ENCODE assay signal across 16 cellular contexts in the genomic region with DNA sequence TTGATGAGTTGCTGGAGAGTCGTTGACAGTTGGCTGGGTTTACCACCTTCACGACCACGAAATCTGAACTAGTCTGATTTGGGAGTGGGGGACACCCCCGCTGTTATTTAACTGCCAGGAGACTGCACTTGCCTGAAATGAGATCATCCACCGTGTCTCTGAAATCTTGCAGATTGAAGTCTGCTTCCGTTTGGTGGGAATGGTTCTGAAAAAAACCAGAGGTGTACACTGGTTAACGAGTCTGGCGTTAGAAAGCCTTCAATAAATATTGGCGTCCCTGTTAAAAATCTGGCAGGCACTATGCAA. TPM values are rescaled to one million over a fixed set of nuclear protein-coding genes. Genes with fewer than 3 reads are reported as not detected.
DNase-seq lines count a peak whose midpoint lies in the region; ATAC-seq and TF ChIP-seq lines count a peak whose summit lies in the region.
"Had no signal": no experiment of that assay in that cellular context is flagged by ENCODE, and none has a peak within 500 bp of the region (broad histone marks: within the 10 kb centered on the region; RNA-seq: fewer than 3 reads in every experiment).

No MANE protein-coding gene starts in this region.

- CTCF ChIA-PET in activated naive CD4-positive, alpha-beta T cell treated with anti-CD3 and anti-CD28 coated beads, Interleukin-2, amount 10 ng/mL, durations not matched to agents 7 days and 5 days (lab: Charles Lee), result interaction anchor here (1.0 to 2.5 kb wide), 2 partner anchors 9 to 11 kb away, joined by 3 to 16 read pairs; a partner anchor contains a TSS
- CTCF ChIA-PET in activated CD8-positive, alpha-beta T cell treated with anti-CD3 and anti-CD28 coated beads for 36 hours (lab: Charles Lee), result interaction anchor here (9.6 kb wide), 1 partner anchor 52 kb away, joined by 51 read pairs; no protein-coding TSS in a partner anchor

- no peak overlapping the region for H3K27ac Mint-ChIP-seq in activated naive CD4-positive, alpha-beta T cell treated with anti-CD3 and anti-CD28 coated beads, Interleukin-2, amount 10 ng/mL, durations not matched to agents 7 days and 5 days
- H3K27ac Mint-ChIP-seq in activated CD8-positive, alpha-beta T cell treated with anti-CD3 and anti-CD28 coated beads for 36 hours, result no peak overlapping the region
- no peak overlapping the region for H3K27ac Mint-ChIP-seq in memory B cell
- H3K27ac Mint-ChIP-seq in stimulated activated naive CD8-positive, alpha-beta T cell treated with anti-CD3 and anti-CD28 coated beads, Interleukin-15, amount 100 ng/mL, for 72 hours, result no peak overlapping the region

- H3K9me3 Mint-ChIP-seq in activated naive CD4-positive, alpha-beta T cell treated with anti-CD3 and anti-CD28 coated beads, Interleukin-2, amount 10 ng/mL, durations not matched to agents 7 days and 5 days, result no peaks in the 10 kb centered on the region
- no peaks in the 10 kb centered on the region for H3K9me3 Mint-ChIP-seq in activated CD8-positive, alpha-beta T cell treated with anti-CD3 and anti-CD28 coated beads for 36 hours
- H3K9me3 Mint-ChIP-seq in memory B cell, result no peaks in the 10 kb centered on the region
- no peaks in the 10 kb centered on the region for H3K9me3 Mint-ChIP-seq in stimulated activated naive CD8-positive, alpha-beta T cell treated with anti-CD3 and anti-CD28 coated beads, Interleukin-15, amount 100 ng/mL, for 72 hours

- no peak for ATAC-seq in activated CD8-positive, alpha-beta T cell treated with anti-CD3 and anti-CD28 coated beads for 36 hours
- no peak for ATAC-seq in memory B cell (ENCODE audit: low read depth)
- ATAC-seq in stimulated activated naive CD8-positive, alpha-beta T cell treated with anti-CD3 and anti-CD28 coated beads, Interleukin-15, amount 100 ng/mL, for 72 hours, result no peak
- ATAC-seq: lower lobe of right lung had no signal

- peaks cover 45% of the 10 kb centered on the region for H3K4me1 Mint-ChIP-seq in activated naive CD4-positive, alpha-beta T cell treated with anti-CD3 and anti-CD28 coated beads, Interleukin-2, amount 10 ng/mL, durations not matched to agents 7 days and 5 days
- peaks cover 31% of the 10 kb centered on the region for H3K4me1 Mint-ChIP-seq in activated CD8-positive, alpha-beta T cell treated with anti-CD3 and anti-CD28 coated beads for 36 hours (ENCODE audit: low read depth)
- H3K4me1 Mint-ChIP-seq in memory B cell, result peaks cover 21% of the 10 kb centered on the region
- peaks cover 52% of the 10 kb centered on the region for H3K4me1 Mint-ChIP-seq in stimulated activated naive CD8-positive, alpha-beta T cell treated with anti-CD3 and anti-CD28 coated beads, Interleukin-15, amount 100 ng/mL, for 72 hours

- H3K36me3 Mint-ChIP-seq in activated naive CD4-positive, alpha-beta T cell treated with anti-CD3 and anti-CD28 coated beads, Interleukin-2, amount 10 ng/mL, durations not matched to agents 7 days and 5 days, result peaks cover 2% of the 10 kb centered on the region
- H3K36me3 Mint-ChIP-seq in activated CD8-positive, alpha-beta T cell treated with anti-CD3 and anti-CD28 coated beads for 36 hours (ENCODE audit: low read depth), result peaks cover 2% of the 10 kb centered on the region
- no peaks in the 10 kb centered on the region for H3K36me3 Mint-ChIP-seq in memory B cell

- no peak for DNase-seq in activated naive CD4-positive, alpha-beta T cell treated with anti-CD3 and anti-CD28 coated beads, Interleukin-2, amount 10 ng/mL, durations not matched to agents 7 days and 5 days
- DNase-seq in activated naive CD4-positive, alpha-beta T cell (lab: John Stamatoyannopoulos, UW), result no peak
- DNase-seq in activated CD8-positive, alpha-beta T cell treated with anti-CD3 and anti-CD28 coated beads for 36 hours, result no peak
- DNase-seq in memory B cell (ENCODE audit: low spot score in 2 of 2) (no peak), glomerular visceral epithelial cell (ENCODE audit: extremely low spot score) (no peak), GOT3 (lab: John Stamatoyannopoulos, UW) (no peak), iPS-NIHi11 (ENCODE audit: low spot score) (no peak)
- DNase-seq in stimulated activated naive CD8-positive, alpha-beta T cell treated with anti-CD3 and anti-CD28 coated beads, Interleukin-15, amount 100 ng/mL, for 72 hours, result no peak
- DNase-seq: amygdala, esophagus squamous epithelium, lower lobe of right lung, occipital lobe, SJCRH30, stomach had no signal

- no peak for TF ChIP-seq CTCF in activated CD8-positive, alpha-beta T cell treated with anti-CD3 and anti-CD28 coated beads for 36 hours (IDR thresholded peaks at IDR 0.05)

- intact Hi-C loops in activated CD8-positive, alpha-beta T cell treated with anti-CD3 and anti-CD28 coated beads for 36 hours (cut with micrococcal nuclease), result no loop called here

- peaks cover 97% of the 10 kb centered on the region for H3K27me3 Mint-ChIP-seq in activated naive CD4-positive, alpha-beta T cell treated with anti-CD3 and anti-CD28 coated beads, Interleukin-2, amount 10 ng/mL, durations not matched to agents 7 days and 5 days
- H3K27me3 Mint-ChIP-seq in activated CD8-positive, alpha-beta T cell treated with anti-CD3 and anti-CD28 coated beads for 36 hours, result peaks cover 75% of the 10 kb centered on the region
- peaks cover 39% of the 10 kb centered on the region for H3K27me3 Mint-ChIP-seq in memory B cell
- peaks cover 93% of the 10 kb centered on the region for H3K27me3 Mint-ChIP-seq in stimulated activated naive CD8-positive, alpha-beta T cell treated with anti-CD3 and anti-CD28 coated beads, Interleukin-15, amount 100 ng/mL, for 72 hours

- H3K4me3 Mint-ChIP-seq in activated naive CD4-positive, alpha-beta T cell treated with anti-CD3 and anti-CD28 coated beads, Interleukin-2, amount 10 ng/mL, durations not matched to agents 7 days and 5 days, result peak overlapping the region; percentile 46
- peak overlapping the region; percentile 24 for H3K4me3 Mint-ChIP-seq in activated CD8-positive, alpha-beta T cell treated with anti-CD3 and anti-CD28 coated beads for 36 hours
- H3K4me3 Mint-ChIP-seq in memory B cell, result peak overlapping the region; percentile 12
- H3K4me3 Mint-ChIP-seq in stimulated activated naive CD8-positive, alpha-beta T cell treated with anti-CD3 and anti-CD28 coated beads, Interleukin-15, amount 100 ng/mL, for 72 hours, result peak overlapping the region; percentile 49 to 55

- POLR2A ChIA-PET in activated CD8-positive, alpha-beta T cell treated with anti-CD3 and anti-CD28 coated beads for 36 hours (lab: Charles Lee), result interaction anchor here (1.6 kb wide), 1 partner anchor 12 kb away, joined by 6 read pairs; no protein-coding TSS in a partner anchor

RNA-seq across cellular contexts. Expression of a gene that starts 4.3 kb away (rescaled TPM):
- under 1 TPM in 1 of 2 experiments, not detected in 1; 0.18 TPM for total RNA-seq in activated CD8-positive, alpha-beta T cell treated with anti-CD3 and anti-CD28 coated beads for 36 hours
- total RNA-seq: esophagus squamous epithelium, occipital lobe, skeletal muscle tissue had no signal

RNA-seq across cellular contexts. Expression of a gene that starts 10.6 kb away (rescaled TPM):
- total RNA-seq in activated CD8-positive, alpha-beta T cell treated with anti-CD3 and anti-CD28 coated beads for 36 hours, result not detected
- total RNA-seq: skeletal muscle tissue had no signal

RNA-seq across cellular contexts. Expression of a gene that starts 49.8 kb away (rescaled TPM):
- not detected for total RNA-seq in activated CD8-positive, alpha-beta T cell treated with anti-CD3 and anti-CD28 coated beads for 36 hours
- total RNA-seq: esophagus squamous epithelium, H4, skeletal muscle tissue, stomach had no signal
